20 cellular contexts compared by ENCODE assay signal in the genomic region with DNA sequence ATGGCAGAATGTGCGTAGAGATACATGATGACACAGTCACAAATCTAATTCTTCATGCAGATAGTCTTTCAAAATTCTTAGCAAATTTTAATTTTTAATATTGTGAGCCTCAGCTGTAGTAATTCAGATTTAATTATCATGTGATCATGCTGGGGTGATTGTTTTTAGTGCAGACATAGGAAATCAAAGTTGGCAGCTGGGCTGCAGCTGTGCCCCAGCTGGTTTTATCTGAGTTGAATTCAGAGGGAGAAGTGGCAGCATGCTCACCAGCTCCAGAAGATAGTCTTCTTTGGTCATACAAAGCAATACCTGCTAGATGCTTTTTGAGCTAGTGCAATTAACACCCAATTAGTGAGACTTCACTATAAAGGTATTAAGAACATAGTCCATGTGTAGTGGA.
DNase-seq lines count a peak whose midpoint lies in the region; ATAC-seq and TF ChIP-seq lines count a peak whose summit lies in the region.
"Had no signal": no experiment of that assay in that cellular context is flagged by ENCODE, and none has a peak within 500 bp of the region (broad histone marks: within the 10 kb centered on the region; RNA-seq: fewer than 3 reads in every experiment).

No MANE protein-coding gene starts in this region.

- H3K4me3 Mint-ChIP-seq in GM23338 = no peak overlapping the region
- H3K4me3 Mint-ChIP-seq: CD8-positive, alpha-beta memory T cell; IgD-negative memory B cell; T-helper 2 cell treated with Interferon-gamma antibody and Interleukin-4, amounts not matched to agents 5 μg/mL and 100 μg/mL, for 36 hours had no signal

- H3K36me3 ChIP-seq in Panc1 (ENCODE audit: control insufficient read depth, insufficient read depth, low read length) (no peaks in the 10 kb centered on the region), mesendoderm (ENCODE audit: control insufficient read depth, insufficient read depth, low read length) (no peaks in the 10 kb centered on the region), GM23338 (ENCODE audit: insufficient read depth) (no peaks in the 10 kb centered on the region)

- H3K27me3 ChIP-seq in Panc1 (ENCODE audit: control insufficient read depth, insufficient read depth, low read length) (no peaks in the 10 kb centered on the region), mesendoderm (ENCODE audit: insufficient read depth, low read length, poor library complexity) (no peaks in the 10 kb centered on the region), GM23338 (ENCODE audit: insufficient read depth) (no peaks in the 10 kb centered on the region)

- H4K20me1 ChIP-seq in GM23338 (replicated peaks; ENCODE audit: insufficient read depth) = no peaks in the 10 kb centered on the region

- intact Hi-C loops in Panc1 (cut with micrococcal nuclease; ENCODE audit: unreplicated experiment) = no loop called here

- H4K5ac ChIP-seq in mesendoderm (ENCODE audit: low read length) = no peak overlapping the region

- no TSS peak for BruUV-seq in Panc1 (replicated peaks; lab: Mats Ljungman, UMichigan)

- H2AK5ac ChIP-seq in mesendoderm (ENCODE audit: low read length) = no peak overlapping the region

- H3K4me2 ChIP-seq in mesendoderm (ENCODE audit: low read length) (no peak overlapping the region), GM23338 (no peak overlapping the region)

- H3K9me3 Mint-ChIP-seq in GM23338 = no peaks in the 10 kb centered on the region
- H3K9me3 Mint-ChIP-seq: CD8-positive, alpha-beta memory T cell; IgD-negative memory B cell; T-helper 2 cell treated with Interferon-gamma antibody and Interleukin-4, amounts not matched to agents 5 μg/mL and 100 μg/mL, for 36 hours had no signal

- ATAC-seq in Panc1 (no peak), GM21423 (IDR thresholded peaks at IDR 0.05; ENCODE audit: unreplicated experiment) (no peak), HG03521 (IDR thresholded peaks at IDR 0.05; ENCODE audit: unreplicated experiment) (no peak), GM23338 (no peak)
- ATAC-seq: Right ventricle myocardium inferior had no signal

- H3K79me1 ChIP-seq in mesendoderm (ENCODE audit: low read length) = no peaks in the 10 kb centered on the region

- peaks cover 17% of the 10 kb centered on the region for H3K4me1 Mint-ChIP-seq in GM23338
- H3K4me1 Mint-ChIP-seq: IgD-negative memory B cell had no signal

- TF ChIP-seq CTCF in Panc1 (IDR thresholded peaks at IDR 0.05) = no peak
- no peak for TF ChIP-seq CTCF in GM23338 (conservative IDR thresholded peaks at IDR 0.05; ENCODE audit: low read depth in 2 of 2)

- H2BK15ac ChIP-seq in mesendoderm (replicated peaks; ENCODE audit: low read depth) = no peak overlapping the region

- no peaks in the 10 kb centered on the region for H3K36me3 Mint-ChIP-seq in GM23338 (ENCODE audit: low read depth)
- H3K36me3 Mint-ChIP-seq: CD8-positive, alpha-beta memory T cell; IgD-negative memory B cell had no signal

- no peaks in the 10 kb centered on the region for H3K27me3 Mint-ChIP-seq in GM23338 (ENCODE audit: insufficient read depth, low read depth, poor library complexity)
- H3K27me3 Mint-ChIP-seq: CD8-positive, alpha-beta memory T cell; IgD-negative memory B cell had no signal

- no peak overlapping the region for H3K4me3 ChIP-seq in Panc1 (ENCODE audit: low read depth in 2 of 2, low read length in 2 of 2)
- no peak overlapping the region for H3K4me3 ChIP-seq in mesendoderm (ENCODE audit: low read length)
- no peak overlapping the region for H3K4me3 ChIP-seq in GM23338

- peak; percentile 42 for DNase-seq in NCI-H82 (lab: John Stamatoyannopoulos, UW)
- DNase-seq in NCI-H82 treated with DMSO at 0.1 percent for 48 hours (lab: John Stamatoyannopoulos, UW; ENCODE audit: unreplicated experiment) = no peak
- no peak for DNase-seq in Panc1 (ENCODE audit: low read depth, low spot score)
- peak; percentile 40 for DNase-seq in mesendoderm
- no peak for DNase-seq in GM23338 (ENCODE audit: low spot score)
- DNase-seq: ACHN; C1 segment of cervical spinal cord; CD8-positive, alpha-beta memory T cell; DMS79 treated with DMSO at 0.1 percent for 48 hours; H7; Kasumi-1; MM.1S; NCI-H1105; NCI-H1694 treated with DMSO at 0.1 percent for 48 hours; NCI-H2107 had no signal

- no peaks in the 10 kb centered on the region for H3K9me3 ChIP-seq in Panc1 (ENCODE audit: control insufficient read depth, insufficient read depth, low read depth, low read length)

- peak overlapping the region; percentile 21; the same call in 1 of the 2 replicates for H3K27ac ChIP-seq in Panc1 (ENCODE audit: low read length)
- no peak overlapping the region for H3K27ac ChIP-seq in mesendoderm (ENCODE audit: low read depth, low read length)
- no peak overlapping the region; the same call in 1 of the 2 replicates for H3K27ac ChIP-seq in GM23338 (ENCODE audit: low read depth)

- no peak overlapping the region for H2AFZ ChIP-seq in GM23338

- CTCF ChIA-PET in Panc1 (lab: Charles Lee) = no interaction called here

- no peak overlapping the region; the same call in 1 of the 2 replicates for H3K27ac Mint-ChIP-seq in GM23338
- H3K27ac Mint-ChIP-seq: IgD-negative memory B cell; T-helper 2 cell treated with Interferon-gamma antibody and Interleukin-4, amounts not matched to agents 5 μg/mL and 100 μg/mL, for 36 hours had no signal

- H3K79me2 ChIP-seq in mesendoderm (ENCODE audit: control insufficient read depth, insufficient read depth, low read length) (no peaks in the 10 kb centered on the region), GM23338 (replicated peaks; ENCODE audit: insufficient read depth) (no peaks in the 10 kb centered on the region)

- H3F3A ChIP-seq in GM23338 (replicated peaks; ENCODE audit: low read depth) = no peaks in the 10 kb centered on the region

- POLR2A ChIA-PET in Panc1 (lab: Charles Lee) = no interaction called here

- in situ Hi-C loops in Panc1 (cut with HindIII; ENCODE audit: low pct_unique_long_range_greater_than_20kb, low sequenced_read_pairs) = no loop called here

- no peak overlapping the region for H3K56ac ChIP-seq in mesendoderm (ENCODE audit: low read length)

- no peak overlapping the region for H2BK5ac ChIP-seq in mesendoderm (ENCODE audit: low read length)

- WGBS in mesendoderm (ENCODE audit: extremely low coverage, insufficient coverage, low lambda C conversion rate) = no CpG with 5 or more reads among the region's 1 CpG

- no peak overlapping the region for H3K23ac ChIP-seq in mesendoderm (ENCODE audit: low read length)

- H3K4ac ChIP-seq in mesendoderm (ENCODE audit: low read depth, low read length) = no peak overlapping the region

- H3K4me1 ChIP-seq in Panc1 (ENCODE audit: control insufficient read depth, insufficient read depth, low read length) = no peaks in the 10 kb centered on the region
- peaks cover 7% of the 10 kb centered on the region for H3K4me1 ChIP-seq in mesendoderm (ENCODE audit: control insufficient read depth, low read depth, low read length)
- peaks cover 16% of the 10 kb centered on the region; the same call in 1 of the 2 replicates for H3K4me1 ChIP-seq in GM23338 (ENCODE audit: insufficient read depth)

- no peak overlapping the region for H3K9ac ChIP-seq in mesendoderm (ENCODE audit: low read length)

- no peaks in the 10 kb centered on the region for H3K9me2 ChIP-seq in GM23338 (ENCODE audit: insufficient read depth)

- H2BK120ac ChIP-seq in mesendoderm (ENCODE audit: low read depth, low read length) = no peak overlapping the region

- no peak overlapping the region for H3K18ac ChIP-seq in mesendoderm (ENCODE audit: low read length)

- no peak overlapping the region for H4K8ac ChIP-seq in mesendoderm (ENCODE audit: low read depth, low read length)

TF ChIP-seq in GM23338, 12 proteins besides CTCF, POLR2A, EP300 and RAD21 (continues in another document):
- TF ChIP-seq NANOG (IDR thresholded peaks at IDR 0.05; ENCODE audit: borderline replicate concordance) (no peak), ZNF331 (CRISPR knock-in tag; IDR thresholded peaks at IDR 0.05; ENCODE audit: low read depth) (no peak), STAT1 (IDR thresholded peaks at IDR 0.05; ENCODE audit: unreplicated experiment) (no peak), JUNB (IDR thresholded peaks at IDR 0.05; ENCODE audit: unreplicated experiment) (no peak), POLR2AphosphoS5 (IDR thresholded peaks at IDR 0.05; ENCODE audit: low read depth) (no peak)
- TF ChIP-seq, protein P1, sequence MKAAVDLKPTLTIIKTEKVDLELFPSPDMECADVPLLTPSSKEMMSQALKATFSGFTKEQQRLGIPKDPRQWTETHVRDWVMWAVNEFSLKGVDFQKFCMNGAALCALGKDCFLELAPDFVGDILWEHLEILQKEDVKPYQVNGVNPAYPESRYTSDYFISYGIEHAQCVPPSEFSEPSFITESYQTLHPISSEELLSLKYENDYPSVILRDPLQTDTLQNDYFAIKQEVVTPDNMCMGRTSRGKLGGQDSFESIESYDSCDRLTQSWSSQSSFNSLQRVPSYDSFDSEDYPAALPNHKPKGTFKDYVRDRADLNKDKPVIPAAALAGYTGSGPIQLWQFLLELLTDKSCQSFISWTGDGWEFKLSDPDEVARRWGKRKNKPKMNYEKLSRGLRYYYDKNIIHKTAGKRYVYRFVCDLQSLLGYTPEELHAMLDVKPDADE (IDR thresholded peaks at IDR 0.05) = no peak

Comparison
In these comparisons a context has a peak if more than half of its experiments do, and no peak if none do; other contexts are left out.
1. DNase-seq: peak in NCI-H82 (single experiment) and mesendoderm (single experiment); none in NCI-H82 treated with DMSO at 0.1 percent for 48 hours (single experiment), Panc1 (single experiment) and GM23338 (single experiment).